18 cellular contexts compared by ENCODE assay signal in genomic region chr6:165404703-165405102, GRCh38.
"Had no signal": no experiment of that assay in that cellular context is flagged by ENCODE, and none has a peak within 500 bp of the region (broad histone marks: within the 10 kb centered on the region; RNA-seq: fewer than 3 reads in every experiment).

No MANE protein-coding gene starts in this region.

- H3K36me3 Mint-ChIP-seq: activated naive CD8-positive, alpha-beta T cell treated with anti-CD3 and anti-CD28 coated beads, Interleukin-2, amount 10 ng/mL, durations not matched to agents 7 days and 5 days; natural killer cell treated with Interleukin-12 subunit alpha and Interleukin-12 subunit beta and Interleukin-15 and Interleukin-18, amount 100 ng/mL, for 72 hours; T-cell had no signal

- H3K4me3 ChIP-seq: gastroesophageal sphincter, sigmoid colon, thyroid gland had no signal

- DNase-seq: activated CD4-positive, alpha-beta T cell treated with anti-CD3 and anti-CD28 coated beads, Interleukin-2, amount 10 ng/mL, durations not matched to agents 24 days and 14 days; activated CD8-positive, alpha-beta T cell treated with anti-CD3 and anti-CD28 coated beads for 36 hours; activated naive CD4-positive, alpha-beta T cell treated with Interleukin-2 at 50 U/mL for 16 hours; activated naive CD8-positive, alpha-beta T cell treated with anti-CD3 and anti-CD28 coated beads, Interleukin-2, amount 10 ng/mL, durations not matched to agents 7 days and 5 days; activated T-cell treated with anti-CD3 and anti-CD28 coated beads, Interleukin-2, amount 50 U/mL, for 1 hour; anterior cingulate cortex; dermis blood vessel endothelial cell; effector memory CD4-positive, alpha-beta T cell; mesendoderm; sigmoid colon; stimulated activated naive CD4-positive, alpha-beta T cell treated with Interleukin-2 at 50 U/mL for 16 hours; T-cell; T-helper 9 cell; thyroid gland had no signal

- H3K4me3 Mint-ChIP-seq: activated CD4-positive, alpha-beta T cell treated with anti-CD3 and anti-CD28 coated beads, Interleukin-2, amount 10 ng/mL, durations not matched to agents 24 days and 14 days; activated CD8-positive, alpha-beta T cell treated with anti-CD3 and anti-CD28 coated beads for 36 hours; activated naive CD8-positive, alpha-beta T cell treated with anti-CD3 and anti-CD28 coated beads, Interleukin-2, amount 10 ng/mL, durations not matched to agents 7 days and 5 days; natural killer cell treated with Interleukin-12 subunit alpha and Interleukin-12 subunit beta and Interleukin-15 and Interleukin-18, amount 100 ng/mL, for 72 hours; T-cell had no signal

- H3K4me1 Mint-ChIP-seq: activated CD4-positive, alpha-beta T cell treated with anti-CD3 and anti-CD28 coated beads, Interleukin-2, amount 10 ng/mL, durations not matched to agents 24 days and 14 days; activated naive CD8-positive, alpha-beta T cell treated with anti-CD3 and anti-CD28 coated beads, Interleukin-2, amount 10 ng/mL, durations not matched to agents 7 days and 5 days; T-cell had no signal

- H3K27me3 Mint-ChIP-seq: activated CD4-positive, alpha-beta T cell treated with anti-CD3 and anti-CD28 coated beads, Interleukin-2, amount 10 ng/mL, durations not matched to agents 24 days and 14 days; activated CD8-positive, alpha-beta T cell treated with anti-CD3 and anti-CD28 coated beads for 36 hours; activated naive CD8-positive, alpha-beta T cell treated with anti-CD3 and anti-CD28 coated beads, Interleukin-2, amount 10 ng/mL, durations not matched to agents 7 days and 5 days; natural killer cell treated with Interleukin-12 subunit alpha and Interleukin-12 subunit beta and Interleukin-15 and Interleukin-18, amount 100 ng/mL, for 72 hours; T-cell had no signal

- H3K9me3 Mint-ChIP-seq: activated CD4-positive, alpha-beta T cell treated with anti-CD3 and anti-CD28 coated beads, Interleukin-2, amount 10 ng/mL, durations not matched to agents 24 days and 14 days; activated naive CD8-positive, alpha-beta T cell treated with anti-CD3 and anti-CD28 coated beads, Interleukin-2, amount 10 ng/mL, durations not matched to agents 7 days and 5 days; activated T-helper 2 cell treated with anti-CD3 and anti-CD28 coated beads, Interferon-gamma antibody, Interleukin-2, Interleukin-4, amounts not matched to agents 10 μg/mL and 5 μg/mL and 100 μg/mL, durations not matched to agents 14 hours and 24 hours and 36 hours; natural killer cell treated with Interleukin-12 subunit alpha and Interleukin-12 subunit beta and Interleukin-15 and Interleukin-18, amount 100 ng/mL, for 72 hours had no signal

- ATAC-seq: activated CD8-positive, alpha-beta T cell treated with anti-CD3 and anti-CD28 coated beads for 36 hours; gastroesophageal sphincter; natural killer cell treated with Interleukin-12 subunit alpha and Interleukin-12 subunit beta and Interleukin-15 and Interleukin-18, amount 100 ng/mL, for 72 hours; SK-N-SH treated with all-trans-retinoic acid at 6 μM for 48 hours; T-cell had no signal

- H3K27ac Mint-ChIP-seq: activated CD4-positive, alpha-beta T cell treated with anti-CD3 and anti-CD28 coated beads, Interleukin-2, amount 10 ng/mL, durations not matched to agents 24 days and 14 days; activated CD8-positive, alpha-beta T cell treated with anti-CD3 and anti-CD28 coated beads for 36 hours; activated naive CD8-positive, alpha-beta T cell treated with anti-CD3 and anti-CD28 coated beads, Interleukin-2, amount 10 ng/mL, durations not matched to agents 7 days and 5 days; activated T-helper 2 cell treated with anti-CD3 and anti-CD28 coated beads, Interferon-gamma antibody, Interleukin-2, Interleukin-4, amounts not matched to agents 10 μg/mL and 5 μg/mL and 100 μg/mL, durations not matched to agents 14 hours and 24 hours and 36 hours; natural killer cell treated with Interleukin-12 subunit alpha and Interleukin-12 subunit beta and Interleukin-15 and Interleukin-18, amount 100 ng/mL, for 72 hours; T-cell had no signal
